ENCODE assay signal across 8 cellular contexts in genomic region chr15:63121382-63122001, GRCh38. TPM values are rescaled to one million over a fixed set of nuclear protein-coding genes. Genes with fewer than 3 reads are reported as not detected.
A peak's percentile ranks its signal among the peaks of the same experiment; 100 is the strongest.
DNase-seq lines count a peak whose midpoint lies in the region; ATAC-seq and TF ChIP-seq lines count a peak whose summit lies in the region.

Gene LACTB (plus strand): TSS chr15:63121861. CDS start chr15:63121872, 11 bp downstream.

- ATAC-seq in GM21526 (IDR thresholded peaks at IDR 0.05; ENCODE audit: low FRiP score, unreplicated experiment) (peak; percentile 60), IMR-90 (ENCODE audit: low read depth) (peak; percentile 90)

- H3K4me1 ChIP-seq in IMR-90 (ENCODE audit: control insufficient read depth, insufficient read depth, low read length): peaks cover 2% of the 10 kb centered on the region
- H3K4me1 ChIP-seq in Peyer's patch: peaks cover 0 to 4% (median 0%) of the 10 kb centered on the region in 4 donors
- peaks cover 0 to 14% (median 6%) of the 10 kb centered on the region in 3 donors for H3K4me1 ChIP-seq in esophagus squamous epithelium
- peaks cover 0 to 3% of the 10 kb centered on the region in 2 donors for H3K4me1 ChIP-seq in muscle layer of duodenum (ENCODE audit: control insufficient read depth in 1 of 2, insufficient read depth in 2 of 2, low read length in 2 of 2)

- in situ Hi-C loops in IMR-90 (cut with MboI; ENCODE audit: low sequenced_read_pairs): no loop called here

- H2BK20ac ChIP-seq in IMR-90 (ENCODE audit: low read depth, low read length): peak within 1 kb of the TSS; percentile 86

- H2BK5ac ChIP-seq in IMR-90 (ENCODE audit: low read depth, low read length, poor library complexity, severe bottlenecking): peak within 1 kb of the TSS; percentile 97

- peak within 1 kb of the TSS; percentile 94 for H2BK120ac ChIP-seq in IMR-90 (ENCODE audit: low read depth, low read length)

- peak within 1 kb of the TSS; percentile 90 for H3K4me2 ChIP-seq in IMR-90 (ENCODE audit: low read depth, low read length)

- intact Hi-C loops in IMR-90 (cut with micrococcal nuclease) (loop anchor here (1.0 to 5.0 kb wide), 2 partner anchors 13 to 64 kb away; no protein-coding TSS in a partner anchor), esophagus squamous epithelium (cut with DNase I) (no loop called here)

- TF ChIP-seq RAD21 in IMR-90 (IDR thresholded peaks at IDR 0.05; ENCODE audit: low read length): peak; percentile 26; the same call in 1 of the 2 replicates

- peak within 1 kb of the TSS; percentile 95 for H2AFZ ChIP-seq in IMR-90 (replicated peaks; ENCODE audit: low read length, poor library complexity)

- H3K18ac ChIP-seq in IMR-90 (ENCODE audit: low read depth, low read length): peak within 1 kb of the TSS; percentile 96

- peak within 1 kb of the TSS; percentile 97 for H4K91ac ChIP-seq in IMR-90 (ENCODE audit: insufficient read depth, low read depth, low read length)

- TF ChIP-seq CTCF in IMR-90 (conservative IDR thresholded peaks at IDR 0.05; ENCODE audit: low read depth, low read length): no peak
- TF ChIP-seq CTCF in Peyer's patch (IDR thresholded peaks at IDR 0.05): no peak
- no peak for TF ChIP-seq CTCF in esophagus squamous epithelium (IDR thresholded peaks at IDR 0.05)

- H3K27me3 ChIP-seq in IMR-90 (ENCODE audit: control insufficient read depth, insufficient read depth, low read length) (no peaks in the 10 kb centered on the region), Peyer's patch (no peaks in the 10 kb centered on the region), esophagus squamous epithelium (no peaks in the 10 kb centered on the region), muscle layer of duodenum (ENCODE audit: low read depth, low read length) (no peaks in the 10 kb centered on the region)

- H3K14ac ChIP-seq in IMR-90 (replicated peaks; ENCODE audit: low read depth, low read length): peak within 1 kb of the TSS; percentile 99

- peak; percentile 91 for DNase-seq in DMS 273 (lab: John Stamatoyannopoulos, UW; ENCODE audit: unreplicated experiment)
- DNase-seq in IMR-90: peak; percentile 89
- peak; percentile 81 to 93 (median 92) for DNase-seq in Peyer's patch
- DNase-seq in activated T-helper 1 cell treated with Interleukin-2 at 50 U/mL for 16 hours (ENCODE audit: low read depth): peak; percentile 70
- peak; percentile 43 for DNase-seq in esophagus squamous epithelium (lab: John Stamatoyannopoulos, UW)
- peak; percentile 47 to 71 for DNase-seq in stimulated activated CD8-positive, alpha-beta memory T cell treated with anti-CD3 and anti-CD28 coated beads, Interleukin-7, amount 100 ng/mL, for 4 hours (ENCODE audit: low read depth in 2 of 2)

- peak within 1 kb of the TSS; percentile 87 for H2BK15ac ChIP-seq in IMR-90 (ENCODE audit: low read depth, low read length)

- CTCF ChIA-PET in IMR-90 (lab: Yijun Ruan, JAX): no interaction called here

- H3K79me1 ChIP-seq in IMR-90 (ENCODE audit: low read depth in 1 of 2, low read length in 2 of 2): peaks cover 7 to 28% of the 10 kb centered on the region in 2 experiments

- H3K27ac ChIP-seq in IMR-90 (ENCODE audit: insufficient read depth, low read length): peak within 1 kb of the TSS; percentile 85
- peak within 1 kb of the TSS; percentile 90 to 99 (median 92) for H3K27ac ChIP-seq in Peyer's patch
- peak within 1 kb of the TSS; percentile 90 to 98 (median 94) for H3K27ac ChIP-seq in esophagus squamous epithelium
- H3K27ac ChIP-seq in muscle layer of duodenum (ENCODE audit: low read length): peak within 1 kb of the TSS; percentile 97

- BruUV-seq in IMR-90 (replicated peaks; lab: Mats Ljungman, UMichigan): no TSS peak

- dilution Hi-C loops in IMR-90 (cut with HindIII; ENCODE audit: low sequenced_read_pairs, unreplicated experiment): no loop called here

- H4K5ac ChIP-seq in IMR-90 (ENCODE audit: low read depth, low read length): peak within 1 kb of the TSS; percentile 98

- H3K9ac ChIP-seq in IMR-90 (ENCODE audit: low read depth, low read length): peak within 1 kb of the TSS; percentile 90

- H3K9me1 ChIP-seq in IMR-90 (ENCODE audit: insufficient read depth, low read length): peaks cover 7% of the 10 kb centered on the region

- H2AK5ac ChIP-seq in IMR-90 (ENCODE audit: low read depth, low read length): peak within 1 kb of the TSS; percentile 77

- H3K23ac ChIP-seq in IMR-90 (ENCODE audit: low read depth, low read length): peak within 1 kb of the TSS; percentile 90

- peak within 1 kb of the TSS; percentile 89 to 100 for H4K8ac ChIP-seq in IMR-90 (ENCODE audit: low read depth in 2 of 2, low read length in 2 of 2)

- POLR2A ChIA-PET in IMR-90 (lab: Charles Lee; ENCODE audit: unreplicated experiment): no interaction called here

- H3K4me3 ChIP-seq in IMR-90 (ENCODE audit: insufficient read depth, low read depth, low read length): peak within 1 kb of the TSS; percentile 85
- H3K4me3 ChIP-seq in Peyer's patch: peak within 1 kb of the TSS; percentile 87 to 99 (median 94)
- H3K4me3 ChIP-seq in esophagus squamous epithelium: peak within 1 kb of the TSS; percentile 81 to 99 (median 96)
- H3K4me3 ChIP-seq in muscle layer of duodenum (ENCODE audit: low read depth in 1 of 2, low read length in 2 of 2): peak within 1 kb of the TSS; percentile 85 to 98

- H3K56ac ChIP-seq in IMR-90 (ENCODE audit: extremely low read depth, insufficient read depth, low read length): peak within 1 kb of the TSS; percentile 94

- H4K20me1 ChIP-seq in IMR-90 (ENCODE audit: insufficient read depth, low read length): peaks cover 7% of the 10 kb centered on the region; the same call in 1 of the 2 replicates

- H3K36me3 ChIP-seq in IMR-90 (ENCODE audit: control insufficient read depth, insufficient read depth, low read length): peaks cover 12% of the 10 kb centered on the region
- H3K36me3 ChIP-seq in Peyer's patch: no peaks in the 10 kb centered on the region
- H3K36me3 ChIP-seq in esophagus squamous epithelium: peaks cover 0 to 9% (median 0%) of the 10 kb centered on the region in 3 donors
- H3K36me3 ChIP-seq in muscle layer of duodenum (ENCODE audit: control insufficient read depth in 1 of 2, insufficient read depth in 2 of 2, low read length in 2 of 2): peaks cover 0 to under 1% of the 10 kb centered on the region in 2 donors

- 0% methylated on average over 6 of the region's 40 CpGs; no CpG with 5 or more reads in 1 of the 2 experiments for whole genome bisulfite sequencing in IMR-90 (ENCODE audit: extremely low coverage in 2 of 2, insufficient read length in 1 of 2), 2 experiments
- 6% methylated on average over 21 to 26 of the region's 40 CpGs for WGBS in esophagus squamous epithelium, 2 donors

- H3K9me3 ChIP-seq in IMR-90 (ENCODE audit: control insufficient read depth, insufficient read depth, low read length) (peaks cover 3% of the 10 kb centered on the region; the same call in 1 of the 2 replicates), Peyer's patch (no peaks in the 10 kb centered on the region), esophagus squamous epithelium (no peaks in the 10 kb centered on the region), muscle layer of duodenum (ENCODE audit: control insufficient read depth in 1 of 2, low read length in 2 of 2) (no peaks in the 10 kb centered on the region)

- peak within 1 kb of the TSS; percentile 98 for H3K4ac ChIP-seq in IMR-90 (ENCODE audit: low read depth, low read length)

- H2AK9ac ChIP-seq in IMR-90 (replicated peaks; ENCODE audit: low read depth, low read length, poor library complexity): peak within 1 kb of the TSS; percentile 94

- peak; percentile 86 for TF ChIP-seq POLR2A in IMR-90 (IDR thresholded peaks at IDR 0.05; ENCODE audit: low read depth, low read length)
- TF ChIP-seq POLR2A in Peyer's patch (IDR thresholded peaks at IDR 0.05): peak; percentile 67 to 79
- peak in 2 of 4 donors; percentile 68 to 79 for TF ChIP-seq POLR2A in esophagus squamous epithelium (IDR thresholded peaks at IDR 0.05)

TF ChIP-seq in IMR-90, 13 proteins besides CTCF, POLR2A, EP300 and RAD21 (continues in another document):
- TF ChIP-seq ELK1 (IDR thresholded peaks at IDR 0.05; ENCODE audit: borderline replicate concordance, low read depth, low read length): no peak
- TF ChIP-seq USF2 (IDR thresholded peaks at IDR 0.05; ENCODE audit: low read depth, low read length): no peak
- peak; percentile 1; the same call in 1 of the 2 replicates for TF ChIP-seq BHLHE40 (IDR thresholded peaks at IDR 0.05; ENCODE audit: low read depth, low read length)
- TF ChIP-seq MAFK (IDR thresholded peaks at IDR 0.05; ENCODE audit: low read depth, low read length): no peak
- no peak for TF ChIP-seq RFX5 (IDR thresholded peaks at IDR 0.05; ENCODE audit: low read depth, low read length)
- no peak for TF ChIP-seq CEBPB (IDR thresholded peaks at IDR 0.05; ENCODE audit: low read depth, low read length)
- TF ChIP-seq MXI1 (IDR thresholded peaks at IDR 0.05; ENCODE audit: borderline replicate concordance, low read depth, low read length): peak; percentile 73
- 0 out of 2 replicates have a peak, but pooled peaks have one; percentile 80 for TF ChIP-seq CHD1 (IDR thresholded peaks at IDR 0.05; ENCODE audit: low read depth, low read length)
- no peak for TF ChIP-seq MAZ (IDR thresholded peaks at IDR 0.05; ENCODE audit: borderline replicate concordance, low read depth, low read length)
- TF ChIP-seq FOS (IDR thresholded peaks at IDR 0.05; ENCODE audit: low read depth, low read length): no peak
- TF ChIP-seq RCOR1 (IDR thresholded peaks at IDR 0.05; ENCODE audit: insufficient replicate concordance, low read length): no peak

RNA-seq across cellular contexts. Expression of gene LACTB, which starts in this region (rescaled TPM):
- total RNA-seq in IMR-90 (2012; rRNA removed) (12.9 and 41.7 TPM in 2 replicates), Peyer's patch (10 to 100 TPM; 10.9 to 37.1 (median 12.6) TPM), esophagus squamous epithelium (10 to 100 TPM in 3 of 4 donors, 1 to 10 TPM in 1; 9.7 to 22.6 (median 12.1) TPM)
- 31.0 and 32.7 TPM in 2 replicates for polyA plus RNA-seq in IMR-90 (2012; rRNA removed)
- polyA plus RNA-seq in IMR-90 (2012; cell fraction: cytosol; rRNA removed): 11.5 and 15.9 TPM in 2 replicates
- 11.3 and 22.6 TPM in 2 replicates for polyA plus RNA-seq in IMR-90 (2012; cell fraction: nucleus; rRNA removed; ENCODE audit: low replicate concordance)

Comparison
In these comparisons a context has a peak if more than half of its experiments do, and no peak if none do; other contexts are left out.
1. Peak in every context shown above with its lines: DNase-seq, ATAC-seq, H3K4me3 ChIP-seq and H3K27ac ChIP-seq.